ENCODE assay signal across 18 cellular contexts in the genomic region with DNA sequence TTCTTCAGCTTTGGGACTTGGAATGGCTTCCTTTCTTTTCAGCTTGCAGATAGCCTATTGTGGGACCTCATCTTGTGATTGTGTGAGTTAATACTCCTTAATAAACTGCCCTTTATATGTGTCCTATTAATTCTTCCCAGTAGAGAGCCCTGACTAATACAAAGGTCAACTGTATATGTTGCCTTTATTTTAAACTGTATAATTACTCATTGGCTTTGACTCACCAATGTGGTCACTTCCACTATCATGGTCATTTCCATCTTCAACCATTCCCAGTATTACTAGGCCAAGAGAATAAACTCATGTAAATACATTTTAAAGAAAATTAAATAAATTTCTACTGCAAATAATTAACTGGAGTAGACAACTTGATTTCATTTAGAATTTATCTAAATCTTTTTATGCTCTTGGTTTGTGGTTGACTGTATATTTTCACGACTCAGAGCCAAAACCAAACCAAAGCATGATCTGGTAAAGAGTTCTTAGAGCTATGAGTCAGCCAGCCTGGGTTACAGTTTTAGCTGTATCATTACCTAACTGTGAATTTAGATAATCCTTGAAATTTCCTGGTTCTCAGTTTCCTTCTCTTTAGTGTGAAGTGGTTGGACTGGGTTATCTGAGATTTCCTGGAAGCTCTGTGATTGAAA.
DNase-seq lines count a peak whose midpoint lies in the region; ATAC-seq, FAIRE-seq and TF ChIP-seq lines count a peak whose summit lies in the region.
"Had no signal": no experiment of that assay in that cellular context is flagged by ENCODE, and none has a peak within 500 bp of the region (broad histone marks: within the 10 kb centered on the region; RNA-seq: fewer than 3 reads in every experiment).

No MANE protein-coding gene starts in this region.

- no peak overlapping the region for H3K4me3 ChIP-seq in breast epithelium
- H3K4me3 ChIP-seq in foreskin fibroblast (ENCODE audit: low read depth in 1 of 2, low read length in 2 of 2): no peak overlapping the region
- H3K4me3 ChIP-seq: A549, body of pancreas, esophagus muscularis mucosa, upper lobe of right lung had no signal

- CTCF ChIA-PET in MCF 10A (lab: Yijun Ruan, JAX): interaction anchor here (0.8 kb wide), 1 partner anchor 65 kb away, joined by 3 read pairs; no protein-coding TSS in a partner anchor

- H3K36me3 Mint-ChIP-seq in MCF 10A (ENCODE audit: insufficient read depth, unreplicated experiment): no peaks in the 10 kb centered on the region
- H3K36me3 Mint-ChIP-seq in activated T-helper 17 cell treated with anti-CD3 and anti-CD28 coated beads, Interleukin-2, amount 50 U/mL, for 72 hours (ENCODE audit: low read depth): no peaks in the 10 kb centered on the region

- H3K9me3 ChIP-seq in breast epithelium: no peaks in the 10 kb centered on the region
- H3K9me3 ChIP-seq: A549, body of pancreas, esophagus muscularis mucosa, upper lobe of right lung had no signal

- peaks cover 18% of the 10 kb centered on the region for H3K4me1 Mint-ChIP-seq in MCF 10A (ENCODE audit: insufficient read depth, unreplicated experiment)
- no peaks in the 10 kb centered on the region for H3K4me1 Mint-ChIP-seq in activated T-helper 17 cell treated with anti-CD3 and anti-CD28 coated beads, Interleukin-2, amount 50 U/mL, for 72 hours
- H3K4me1 Mint-ChIP-seq: nephron had no signal

- peaks cover under 1% of the 10 kb centered on the region for H3K27me3 Mint-ChIP-seq in MCF 10A (ENCODE audit: insufficient read depth, unreplicated experiment)
- H3K27me3 Mint-ChIP-seq in activated T-helper 17 cell treated with anti-CD3 and anti-CD28 coated beads, Interleukin-2, amount 50 U/mL, for 72 hours: peaks cover 4% of the 10 kb centered on the region

- H3K4me3 Mint-ChIP-seq in MCF 10A (ENCODE audit: unreplicated experiment): no peak overlapping the region
- no peak overlapping the region for H3K4me3 Mint-ChIP-seq in activated T-helper 17 cell treated with anti-CD3 and anti-CD28 coated beads, Interleukin-2, amount 50 U/mL, for 72 hours
- H3K4me3 Mint-ChIP-seq: nephron had no signal

- no peaks in the 10 kb centered on the region for H3K36me3 ChIP-seq in breast epithelium
- H3K36me3 ChIP-seq: esophagus muscularis mucosa, upper lobe of right lung had no signal

- no peak overlapping the region for H3K27ac Mint-ChIP-seq in MCF 10A (ENCODE audit: low read depth, unreplicated experiment)
- H3K27ac Mint-ChIP-seq in activated T-helper 17 cell treated with anti-CD3 and anti-CD28 coated beads, Interleukin-2, amount 50 U/mL, for 72 hours: no peak overlapping the region
- H3K27ac Mint-ChIP-seq: nephron had no signal

- POLR2A ChIA-PET in MCF 10A (lab: Yijun Ruan, JAX): no interaction called here

- TF ChIP-seq POLR2A in breast epithelium (IDR thresholded peaks at IDR 0.05): no peak

- DNase-seq in MCF 10A (ENCODE audit: unreplicated experiment) (peak; percentile 46), breast epithelium (ENCODE audit: low spot score in 2 of 2) (no peak), foreskin fibroblast (peak; percentile 35 to 68), urothelium cell line (ENCODE audit: low spot score) (peak; percentile 5), substantia nigra (lab: John Stamatoyannopoulos, UW) (no peak)
- DNase-seq: activated CD8-positive, alpha-beta memory T cell treated with anti-CD3 and anti-CD28 coated beads, Interleukin-2, amount 50 U/mL, for 4 hours; body of pancreas; NCI-H1092; NCI-H510A; SHP77 treated with DMSO at 0.1 percent for 48 hours; upper lobe of right lung had no signal

- BruUV-seq in MCF 10A (replicated peaks; lab: Mats Ljungman, UMichigan): no TSS peak

- intact Hi-C loops in MCF 10A (cut with micrococcal nuclease) (no loop called here), breast epithelium (cut with DNase I; ENCODE audit: low total_unique reads) (no loop called here)

- ATAC-seq in activated T-helper 17 cell treated with anti-CD3 and anti-CD28 coated beads, Interleukin-2, amount 50 U/mL, for 72 hours (replicated peaks): peak; percentile 71
- ATAC-seq in GM19351 (IDR thresholded peaks at IDR 0.05; ENCODE audit: unreplicated experiment): no peak
- ATAC-seq in HG03095 (IDR thresholded peaks at IDR 0.05; ENCODE audit: unreplicated experiment): no peak
- ATAC-seq: A549, body of pancreas, upper lobe of right lung had no signal

- H3K27ac ChIP-seq in breast epithelium: no peak overlapping the region
- H3K27ac ChIP-seq in substantia nigra (ENCODE audit: low read depth, low read length, poor library complexity, severe bottlenecking): no peak overlapping the region
- H3K27ac ChIP-seq: A549, body of pancreas, esophagus muscularis mucosa, upper lobe of right lung, VCaP had no signal

- no peaks in the 10 kb centered on the region for H3K4me1 ChIP-seq in breast epithelium
- H3K4me1 ChIP-seq: A549, body of pancreas, esophagus muscularis mucosa, upper lobe of right lung had no signal

- no peaks in the 10 kb centered on the region for H3K9me3 Mint-ChIP-seq in MCF 10A (ENCODE audit: unreplicated experiment)
- H3K9me3 Mint-ChIP-seq in activated T-helper 17 cell treated with anti-CD3 and anti-CD28 coated beads, Interleukin-2, amount 50 U/mL, for 72 hours: peaks cover 4% of the 10 kb centered on the region
- H3K9me3 Mint-ChIP-seq: nephron had no signal

- no peaks in the 10 kb centered on the region for H3K27me3 ChIP-seq in breast epithelium
- H3K27me3 ChIP-seq: body of pancreas, esophagus muscularis mucosa, upper lobe of right lung had no signal

- no peak for FAIRE-seq in urothelium cell line (lab: Jason Lieb, UNC)
- FAIRE-seq: A549 had no signal

- TF ChIP-seq CTCF in MCF 10A (IDR thresholded peaks at IDR 0.05; ENCODE audit: unreplicated experiment): no peak
- TF ChIP-seq CTCF in breast epithelium (IDR thresholded peaks at IDR 0.05): no peak
- no peak for TF ChIP-seq CTCF in foreskin fibroblast (IDR thresholded peaks at IDR 0.05; ENCODE audit: low read depth, low read length)

Comparison
In these comparisons a context has a peak if more than half of its experiments do, and no peak if none do; other contexts are left out.
1. DNase-seq: peak in MCF 10A (single experiment), foreskin fibroblast (2 of 2) and urothelium cell line (single experiment); none in breast epithelium (0 of 2) and substantia nigra (0 of 49).